Comparison of ENCODE assay signal across 33 cellular contexts in the genomic region with DNA sequence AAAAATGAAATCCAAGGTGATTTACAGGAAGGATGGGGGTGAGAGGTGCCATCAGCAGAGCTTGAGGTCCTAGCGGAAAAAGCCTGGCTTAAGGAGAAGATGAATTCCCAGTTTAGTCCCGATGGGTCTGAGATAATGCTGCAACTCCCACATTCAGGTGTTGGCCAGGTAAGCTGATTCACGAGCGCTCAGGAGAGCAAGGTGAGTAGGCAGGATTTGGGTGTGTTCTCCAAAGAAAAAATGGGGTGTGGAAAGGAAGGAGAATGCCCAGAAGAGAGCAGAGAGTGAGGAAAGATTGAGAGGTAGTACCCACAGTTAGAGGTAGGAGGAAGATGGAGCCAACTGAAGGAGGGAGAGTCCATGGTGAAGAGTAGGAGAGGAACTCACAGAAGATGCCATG.
"Had no signal": no experiment of that assay in that cellular context is flagged by ENCODE, and none has a peak within 500 bp of the region (broad histone marks: within the 10 kb centered on the region; RNA-seq: fewer than 3 reads in every experiment).

No MANE protein-coding gene starts in this region.

- H3K4me2 ChIP-seq: smooth muscle cell had no signal

- H3K4me3 Mint-ChIP-seq: activated CD8-positive, alpha-beta T cell treated with anti-CD3 and anti-CD28 coated beads for 36 hours; activated T-cell treated with anti-CD3 and anti-CD28 coated beads, Interleukin-2, amount 50 U/mL, for 4 hours; activated T-helper 17 cell treated with anti-CD3 and anti-CD28 coated beads, Interleukin-2, amount 50 U/mL, for 72 hours; mesothelial cell of epicardium; naive thymus-derived CD4-positive, alpha-beta T cell; neural crest cell; stimulated activated memory B cell treated with anti-CD40 and anti-IgM and Interleukin-4, amounts not matched to agents 10 μg/mL and 1 μg/mL and 100 μg/mL, for 72 hours; stimulated activated naive CD8-positive, alpha-beta T cell treated with anti-CD3 and anti-CD28 coated beads, Interleukin-15, amount 100 ng/mL, for 72 hours; T-helper 1 cell treated with Interleukin-12 subunit alpha and Interleukin-12 subunit beta and Interleukin-4 antibody, amounts not matched to agents 30 μg/mL and 1 μg/mL, for 36 hours; WTC11 had no signal

- H3K36me3 ChIP-seq: gastrocnemius medialis, thyroid gland, upper lobe of right lung had no signal

- H3K27ac ChIP-seq: gastrocnemius medialis, parathyroid adenoma, psoas muscle, thyroid gland, upper lobe of right lung had no signal

- DNase-seq: activated CD4-positive, alpha-beta T cell treated with anti-CD3 and anti-CD28 coated beads, Interleukin-2, amount 50 U/mL, for 1 hour; activated CD8-positive, alpha-beta T cell treated with anti-CD3 and anti-CD28 coated beads for 36 hours; activated gamma-delta T cell treated with Interleukin-2 at 50 U/mL for 16 hours; activated naive CD4-positive, alpha-beta T cell treated with anti-CD3 and anti-CD28 coated beads, Interleukin-2, amount 50 U/mL, for 16 hours; activated T-cell treated with anti-CD3 and anti-CD28 coated beads, Interleukin-2, amount 50 U/mL, for 4 hours; amygdala; cerebellar nuclear complex; cortex of kidney; gastrocnemius medialis; glutamatergic neuron; islet precursor cell; left cardiac atrium; left ventricle myocardium superior; naive thymus-derived CD4-positive, alpha-beta T cell; psoas muscle; stimulated activated CD4-positive, alpha-beta T cell treated with anti-CD3 and anti-CD28 coated beads, Interleukin-1b, Interleukin-23, amount 100 ng/mL, for 48 hours; stimulated activated CD4-positive, alpha-beta T cell treated with anti-CD3 and anti-CD28 coated beads, Interleukin-4, amount 100 ng/mL, for 4 hours; stimulated activated CD8-positive, alpha-beta memory T cell treated with anti-CD3 and anti-CD28 coated beads, Interleukin-4, amount 100 ng/mL, for 48 hours; stimulated activated naive CD8-positive, alpha-beta T cell treated with anti-CD3 and anti-CD28 coated beads, Interleukin-15, amount 100 ng/mL, for 72 hours; substantia nigra; SW 1271; T-helper 9 cell; thyroid gland; upper lobe of right lung had no signal

- H3K4me1 Mint-ChIP-seq: stimulated activated memory B cell treated with anti-CD40 and anti-IgM and Interleukin-4, amounts not matched to agents 10 μg/mL and 1 μg/mL and 100 μg/mL, for 72 hours had no signal

- H3K27me3 ChIP-seq: thyroid gland, upper lobe of right lung had no signal

- H3K9me3 ChIP-seq: gastrocnemius medialis, psoas muscle, thyroid gland, upper lobe of right lung had no signal

- H2AFZ ChIP-seq: parathyroid adenoma had no signal

- H3K27ac Mint-ChIP-seq: activated CD8-positive, alpha-beta T cell treated with anti-CD3 and anti-CD28 coated beads for 36 hours; activated T-helper 17 cell treated with anti-CD3 and anti-CD28 coated beads, Interleukin-2, amount 50 U/mL, for 72 hours; mesothelial cell of epicardium; stimulated activated memory B cell treated with anti-CD40 and anti-IgM and Interleukin-4, amounts not matched to agents 10 μg/mL and 1 μg/mL and 100 μg/mL, for 72 hours; stimulated activated naive CD8-positive, alpha-beta T cell treated with anti-CD3 and anti-CD28 coated beads, Interleukin-15, amount 100 ng/mL, for 72 hours; T-helper 1 cell treated with Interleukin-12 subunit alpha and Interleukin-12 subunit beta and Interleukin-4 antibody, amounts not matched to agents 30 μg/mL and 1 μg/mL, for 36 hours; WTC11 had no signal

- H3K4me3 ChIP-seq: gastrocnemius medialis, psoas muscle, smooth muscle cell, thyroid gland, upper lobe of right lung had no signal

- H3K9ac ChIP-seq: parathyroid adenoma had no signal

- H3K9me3 Mint-ChIP-seq: activated CD8-positive, alpha-beta T cell treated with anti-CD3 and anti-CD28 coated beads for 36 hours; activated T-cell treated with anti-CD3 and anti-CD28 coated beads, Interleukin-2, amount 50 U/mL, for 4 hours; activated T-helper 17 cell treated with anti-CD3 and anti-CD28 coated beads, Interleukin-2, amount 50 U/mL, for 72 hours; mesothelial cell of epicardium; neural crest cell; stimulated activated memory B cell treated with anti-CD40 and anti-IgM and Interleukin-4, amounts not matched to agents 10 μg/mL and 1 μg/mL and 100 μg/mL, for 72 hours; stimulated activated naive CD8-positive, alpha-beta T cell treated with anti-CD3 and anti-CD28 coated beads, Interleukin-15, amount 100 ng/mL, for 72 hours; T-helper 1 cell treated with Interleukin-12 subunit alpha and Interleukin-12 subunit beta and Interleukin-4 antibody, amounts not matched to agents 30 μg/mL and 1 μg/mL, for 36 hours; WTC11 had no signal

- H3K36me3 Mint-ChIP-seq: mesothelial cell of epicardium; naive thymus-derived CD4-positive, alpha-beta T cell; stimulated activated memory B cell treated with anti-CD40 and anti-IgM and Interleukin-4, amounts not matched to agents 10 μg/mL and 1 μg/mL and 100 μg/mL, for 72 hours; WTC11 had no signal

- H3K79me2 ChIP-seq: parathyroid adenoma had no signal

- ATAC-seq: activated CD8-positive, alpha-beta T cell treated with anti-CD3 and anti-CD28 coated beads for 36 hours; activated T-cell treated with anti-CD3 and anti-CD28 coated beads, Interleukin-2, amount 50 U/mL, for 4 hours; activated T-helper 17 cell treated with anti-CD3 and anti-CD28 coated beads, Interleukin-2, amount 50 U/mL, for 72 hours; gastrocnemius medialis; left ventricle myocardium superior; naive thymus-derived CD4-positive, alpha-beta T cell; psoas muscle; stimulated activated memory B cell treated with anti-CD40 and anti-IgM and Interleukin-4, amounts not matched to agents 10 μg/mL and 1 μg/mL and 100 μg/mL, for 72 hours; stimulated activated naive CD8-positive, alpha-beta T cell treated with anti-CD3 and anti-CD28 coated beads, Interleukin-15, amount 100 ng/mL, for 72 hours; upper lobe of right lung had no signal

- FAIRE-seq: endothelial cell of umbilical vein had no signal

- H3K4me1 ChIP-seq: parathyroid adenoma, thyroid gland, upper lobe of right lung had no signal
